ENCODE assay signal across 12 cellular contexts in genomic region chr15:88658070-88658965, GRCh38. TPM values are rescaled to one million over a fixed set of nuclear protein-coding genes. Genes with fewer than 3 reads are reported as not detected.
DNase-seq lines count a peak whose midpoint lies in the region; ATAC-seq, FAIRE-seq and TF ChIP-seq lines count a peak whose summit lies in the region.
"Had no signal": no experiment of that assay in that cellular context is flagged by ENCODE, and none has a peak within 500 bp of the region (broad histone marks: within the 10 kb centered on the region; RNA-seq: fewer than 3 reads in every experiment).

No MANE protein-coding gene starts in this region.

- no peaks in the 10 kb centered on the region for H3K9me2 ChIP-seq in HCT116 (ENCODE audit: insufficient read depth)

- H4K8ac ChIP-seq in H9 (replicated peaks; ENCODE audit: insufficient read length, low read depth, low read length): no peak overlapping the region

- peak overlapping the region; percentile 10 for H3K27ac ChIP-seq in CD4-positive, alpha-beta T cell (ENCODE audit: low read depth, low read length)
- H3K27ac ChIP-seq in HCT116 (ENCODE audit: low read depth, low read length): no peak overlapping the region
- no peak overlapping the region for H3K27ac ChIP-seq in K562 (ENCODE audit: extremely low read depth, low read depth, low read length)
- H3K27ac ChIP-seq in osteoblast (ENCODE audit: low read depth, low read length): no peak overlapping the region
- H3K27ac ChIP-seq in H9 (ENCODE audit: insufficient read length, low read depth, low read length): no peak overlapping the region

- in situ Hi-C loops in K562 (cut with MboI): no loop called here

- peak overlapping the region; percentile 93 for H3K27ac Mint-ChIP-seq in CD4-positive, alpha-beta T cell
- H3K27ac Mint-ChIP-seq in H9: no peak overlapping the region

- H3K18ac ChIP-seq in H9 (ENCODE audit: insufficient read length, low read depth, low read length): no peak overlapping the region

- H2BK5ac ChIP-seq in H9 (ENCODE audit: insufficient read length, low read length): no peak overlapping the region

- H3K4me3 ChIP-seq in HCT116 (replicated peaks in 1 of 2; ENCODE audit: low read depth in 1 of 2, low read length in 2 of 2) (no peak overlapping the region), K562 (no peak overlapping the region), osteoblast (ENCODE audit: insufficient read depth, low read length) (no peak overlapping the region)

- H3K4me2 ChIP-seq in HCT116 (ENCODE audit: low read length): peak overlapping the region; percentile 59
- no peak overlapping the region for H3K4me2 ChIP-seq in K562 (ENCODE audit: insufficient read depth, low read length)
- H3K4me2 ChIP-seq in osteoblast (ENCODE audit: insufficient read depth, low read length): no peak overlapping the region
- no peak overlapping the region for H3K4me2 ChIP-seq in H9 (ENCODE audit: insufficient read depth, insufficient read length, low read length)

- H3K14ac ChIP-seq in H9 (ENCODE audit: insufficient read depth, low read length): no peak overlapping the region

- H3K56ac ChIP-seq in H9 (ENCODE audit: insufficient read length, low read depth, low read length): no peak overlapping the region

- CTCF ChIA-PET in CD4-positive, alpha-beta T cell (lab: Charles Lee): interaction anchor here (1.2 to 4.1 kb wide), 2 partner anchors 23 to 34 kb away, joined by 3 to 15 read pairs; no protein-coding TSS in a partner anchor
- CTCF ChIA-PET in HCT116 (lab: Charles Lee) (interaction anchor here (0.7 to 7.1 kb wide), 5 partner anchors 28 to 221 kb away, joined by 3 to 82 read pairs (median 4); no protein-coding TSS in a partner anchor), K562 (lab: Yijun Ruan, JAX; ENCODE audit: low intra/inter-chr PET ratio) (interaction anchor here (0.5 to 3.0 kb wide), 4 partner anchors 103 to 211 kb away, joined by 3 to 12 read pairs (median 3); no protein-coding TSS in a partner anchor)

- ATAC-seq in CD4-positive, alpha-beta T cell (ENCODE audit: poor library complexity): no peak
- ATAC-seq in HCT116 (no peak), K562 (peak; percentile 39; the same call in 2 of the 3 replicates), HG02759 (IDR thresholded peaks at IDR 0.05; ENCODE audit: unreplicated experiment) (no peak)

- no peaks in the 10 kb centered on the region for H3K9me3 ChIP-seq in CD4-positive, alpha-beta T cell (ENCODE audit: control insufficient read depth, low read length)
- H3K9me3 ChIP-seq in HCT116 (ENCODE audit: control insufficient read depth in 1 of 2, insufficient read depth in 1 of 2, low read depth in 1 of 2, low read length in 2 of 2) (no peaks in the 10 kb centered on the region), K562 (replicated peaks; ENCODE audit: control insufficient read depth, insufficient read depth, low read depth, low read length) (no peaks in the 10 kb centered on the region), osteoblast (ENCODE audit: low read depth, low read length) (no peaks in the 10 kb centered on the region), H9 (ENCODE audit: control insufficient read depth, low read depth, low read length) (no peaks in the 10 kb centered on the region)

- no peak overlapping the region for H3T11ph ChIP-seq in H9 (ENCODE audit: low read length)

- H2BK12ac ChIP-seq in H9 (ENCODE audit: insufficient read length, low read depth, low read length): no peak overlapping the region

- no peak for TF ChIP-seq CTCF in CD4-positive, alpha-beta T cell (IDR thresholded peaks at IDR 0.05)
- TF ChIP-seq CTCF in HCT116 (IDR thresholded peaks at IDR 0.05 in 2 of 3, conservative IDR thresholded peaks at IDR 0.05 in 1 of 3; ENCODE audit: borderline replicate concordance in 1 of 3, insufficient read depth in 1 of 3, low read depth in 2 of 3, low read length in 2 of 3) (no peak), K562 (IDR thresholded peaks at IDR 0.05 in 2 of 3, conservative IDR thresholded peaks at IDR 0.05 in 1 of 3; ENCODE audit: insufficient read depth in 2 of 3, low read depth in 1 of 3, low read length in 3 of 3) (no peak), osteoblast (IDR thresholded peaks at IDR 0.05; ENCODE audit: extremely low read depth, low read depth, low read length) (no peak), H9 (conservative IDR thresholded peaks at IDR 0.05) (no peak)

- TF ChIP-seq POLR2A in HCT116 (IDR thresholded peaks at IDR 0.05; ENCODE audit: borderline replicate concordance, extremely low read depth, insufficient read depth, insufficient read length): no peak
- TF ChIP-seq POLR2A in K562 (conservative IDR thresholded peaks at IDR 0.05): no peak

- peak overlapping the region; percentile 45 for H3K4me3 Mint-ChIP-seq in CD4-positive, alpha-beta T cell
- no peak overlapping the region for H3K4me3 Mint-ChIP-seq in H9

- no peak overlapping the region for H2BK15ac ChIP-seq in H9 (ENCODE audit: low read depth, low read length)

- H3K4ac ChIP-seq in H9 (ENCODE audit: low read depth, low read length): no peak overlapping the region

- H2AFZ ChIP-seq in HCT116 (ENCODE audit: low read depth, low read length, poor library complexity, severe bottlenecking) (no peak overlapping the region), K562 (ENCODE audit: low read depth, low read length) (no peak overlapping the region), osteoblast (ENCODE audit: low read length) (no peak overlapping the region), H9 (ENCODE audit: low read length) (no peak overlapping the region)

- H3K79me1 ChIP-seq in H9 (ENCODE audit: insufficient read depth, low read depth, low read length, poor library complexity, severe bottlenecking): no peaks in the 10 kb centered on the region

- TF ChIP-seq RAD21 in HCT116 (IDR thresholded peaks at IDR 0.05; ENCODE audit: low read depth) (no peak), K562 (CRISPR knock-in tag; conservative IDR thresholded peaks at IDR 0.05 in 1 of 2, IDR thresholded peaks at IDR 0.05 in 1 of 2) (no peak)

- no peak overlapping the region for H2BK120ac ChIP-seq in H9 (ENCODE audit: low read depth, low read length, poor library complexity, severe bottlenecking)

- RAD21 ChIA-PET in HCT116 (lab: Charles Lee; ENCODE audit: low non-redundant PET in 1 of 2, low total read pairs in 2 of 2, uncharacterized antibody in 2 of 2, unreplicated experiment in 2 of 2): interaction anchor here (0.6 to 2.2 kb wide), 4 partner anchors 176 to 520 kb away, joined by 3 to 13 read pairs (median 6); no protein-coding TSS in a partner anchor

- FAIRE-seq in K562 (lab: Jason Lieb, UNC): no peak
- FAIRE-seq: astrocyte had no signal

- H4K91ac ChIP-seq in H9 (ENCODE audit: insufficient read length, low read depth, low read length): no peak overlapping the region

- H3K9me3 Mint-ChIP-seq in CD4-positive, alpha-beta T cell: no peaks in the 10 kb centered on the region
- peaks cover 0 to 6% of the 10 kb centered on the region in 2 experiments; a peak in 1 of 5 replicates for H3K9me3 Mint-ChIP-seq in H9

- H3K36me3 ChIP-seq in HCT116 (ENCODE audit: control insufficient read depth in 1 of 2, insufficient read depth in 2 of 2, low read length in 2 of 2) (no peaks in the 10 kb centered on the region), K562 (ENCODE audit: control insufficient read depth, insufficient read depth, low read length) (no peaks in the 10 kb centered on the region), osteoblast (ENCODE audit: insufficient read depth, low read length) (no peaks in the 10 kb centered on the region)

- POLR2A ChIA-PET in CD4-positive, alpha-beta T cell (lab: Charles Lee): interaction anchor here (0.6 to 3.3 kb wide), 9 partner anchors 9 to 246 kb away, joined by 3 to 14 read pairs (median 4); partner anchors contain the start of gene AEN
- POLR2A ChIA-PET in HCT116 (lab: Charles Lee): interaction anchor here (0.9 kb wide), 1 partner anchor 20 kb away, joined by 3 read pairs; the partner anchor contains the start of gene ISG20
- POLR2A ChIA-PET in K562 (lab: Yijun Ruan, JAX): interaction anchor here (0.9 to 1.2 kb wide), 2 partner anchors 19 to 20 kb away, joined by 3 to 4 read pairs; partner anchors contain the start of gene ISG20

- peaks cover 15% of the 10 kb centered on the region for H3K36me3 Mint-ChIP-seq in CD4-positive, alpha-beta T cell (ENCODE audit: low read depth)
- H3K36me3 Mint-ChIP-seq in H9 (ENCODE audit: insufficient read depth in 1 of 3, low read depth in 3 of 3): no peaks in the 10 kb centered on the region

- DNase-seq in CD4-positive, alpha-beta T cell: no peak
- no peak for DNase-seq in HCT116 (ENCODE audit: low read depth, low spot score)
- DNase-seq in K562 (ENCODE audit: extremely low read depth in 1 of 4, low spot score in 3 of 4): no peak
- DNase-seq in osteoblast (ENCODE audit: insufficient read length, low spot score, missing footprints): peak; percentile 61
- DNase-seq in RPMI8226: no peak
- DNase-seq in NCI-H774 (lab: John Stamatoyannopoulos, UW): no peak
- no peak for DNase-seq in H9
- DNase-seq: activated gamma-delta T cell treated with Interleukin-2 at 50 U/mL for 16 hours, left colon, occipital lobe had no signal

- H2AK5ac ChIP-seq in H9 (ENCODE audit: insufficient read length, low read length): no peak overlapping the region

- H3K79me2 ChIP-seq in HCT116 (ENCODE audit: insufficient read depth, low read length): no peaks in the 10 kb centered on the region
- no peaks in the 10 kb centered on the region for H3K79me2 ChIP-seq in K562 (ENCODE audit: control insufficient read depth, insufficient read depth, low read length)
- no peaks in the 10 kb centered on the region for H3K79me2 ChIP-seq in osteoblast (ENCODE audit: insufficient read depth, low read length)
- no peaks in the 10 kb centered on the region for H3K79me2 ChIP-seq in H9 (ENCODE audit: insufficient read depth, low read length)

- no peak for TF ChIP-seq EP300 in K562 (IDR thresholded peaks at IDR 0.05; ENCODE audit: low read length)

- H3K4me1 Mint-ChIP-seq in CD4-positive, alpha-beta T cell (ENCODE audit: low read depth): peaks cover 88% of the 10 kb centered on the region
- H3K4me1 Mint-ChIP-seq in H9: peaks cover 10% of the 10 kb centered on the region in 2 experiments

- H2BK20ac ChIP-seq in H9 (ENCODE audit: low read depth, low read length, poor library complexity, severe bottlenecking): no peak overlapping the region

- WGBS in K562 (ENCODE audit: insufficient coverage, low coverage, missing lambda C conversion rate): 3% methylated on average over 9 of the region's 13 CpGs
- no CpG with 5 or more reads among the region's 13 CpGs for WGBS in H9 (ENCODE audit: extremely low coverage, insufficient read length, low lambda C conversion rate)

- no peaks in the 10 kb centered on the region for H3K27me3 ChIP-seq in CD4-positive, alpha-beta T cell (ENCODE audit: control insufficient read depth, insufficient read depth, low read length)
- H3K27me3 ChIP-seq in HCT116 (ENCODE audit: insufficient read depth, low read length) (no peaks in the 10 kb centered on the region), K562 (ENCODE audit: control insufficient read depth in 2 of 2, insufficient read depth in 2 of 2, low read length in 2 of 2) (peaks cover 20 to 65% of the 10 kb centered on the region in 2 experiments; a peak in 4 of 5 replicates), osteoblast (ENCODE audit: insufficient read depth, low read length) (no peaks in the 10 kb centered on the region), H9 (ENCODE audit: insufficient read depth, low read length) (no peaks in the 10 kb centered on the region)

- H3K9me1 ChIP-seq in K562 (ENCODE audit: control insufficient read depth, insufficient read depth, low read length): no peaks in the 10 kb centered on the region

- H3K27me3 Mint-ChIP-seq in CD4-positive, alpha-beta T cell: no peaks in the 10 kb centered on the region
- H3K27me3 Mint-ChIP-seq in H9 (ENCODE audit: low read depth): peaks cover 12% of the 10 kb centered on the region

- BruUV-seq in HCT116 (replicated peaks; lab: Mats Ljungman, UMichigan) (no TSS peak), K562 (replicated peaks; lab: Mats Ljungman, UMichigan) (no TSS peak)

- H4K20me1 ChIP-seq in HCT116 (ENCODE audit: insufficient read depth) (no peaks in the 10 kb centered on the region), K562 (replicated peaks; ENCODE audit: control insufficient read depth, insufficient read depth, low read length) (no peaks in the 10 kb centered on the region), osteoblast (ENCODE audit: insufficient read depth, low read length) (no peaks in the 10 kb centered on the region), H9 (ENCODE audit: control insufficient read depth, insufficient read depth, insufficient read length) (peaks cover 2% of the 10 kb centered on the region)

- no peak overlapping the region for H4K5ac ChIP-seq in H9 (ENCODE audit: insufficient read length, low read depth, low read length)

- intact Hi-C loops in CD4-positive, alpha-beta T cell (cut with DNase I, micrococcal nuclease): no loop called here
- intact Hi-C loops in HCT116 (cut with micrococcal nuclease): loop anchor here (5.0 kb wide), 1 partner anchor 239 kb away; the partner anchor contains the start of gene HAPLN3
- intact Hi-C loops in K562 (cut with micrococcal nuclease): no loop called here

- H3K23me2 ChIP-seq in H9 (ENCODE audit: insufficient read length, low read depth, low read length, poor library complexity, severe bottlenecking): no peaks in the 10 kb centered on the region

- no peak overlapping the region for H3K23ac ChIP-seq in H9 (ENCODE audit: insufficient read length, low read depth, low read length)

- H3K9ac ChIP-seq in HCT116 (ENCODE audit: low read length): no peak overlapping the region
- H3K9ac ChIP-seq in K562 (ENCODE audit: insufficient read depth in 1 of 2, low read depth in 2 of 2, low read length in 2 of 2): no peak overlapping the region
- H3K9ac ChIP-seq in H9 (ENCODE audit: extremely low read depth, insufficient read length, low read length): no peak overlapping the region

- H3K4me1 ChIP-seq in HCT116 (ENCODE audit: control insufficient read depth in 1 of 2, insufficient read depth in 2 of 2, low read length in 2 of 2) (peaks cover 6 to 17% of the 10 kb centered on the region in 2 experiments; a peak in 3 of 4 replicates), K562 (replicated peaks in 1 of 2; ENCODE audit: control insufficient read depth in 2 of 2, insufficient read depth in 2 of 2, low read length in 2 of 2) (no peaks in the 10 kb centered on the region), osteoblast (ENCODE audit: insufficient read depth, low read length) (peaks cover 39% of the 10 kb centered on the region), H9 (ENCODE audit: insufficient read depth, low read length) (no peaks in the 10 kb centered on the region)

RNA-seq across cellular contexts. Expression of gene ISG20, which starts 19.5 kb away (rescaled TPM):
- 100 to 1,000 TPM; 152 to 157 TPM for total RNA-seq in CD4-positive, alpha-beta T cell
- total RNA-seq in HCT116 (2021; ENCODE audit: unreplicated experiment) (11.0 TPM), K562 (2014; rRNA removed) (1.3 and 2.4 TPM in 2 replicates), K562 (2014; rRNA removed; fragmentation: Illumina TruSeq; extraction: Trizol) (0.16 and 0.36 TPM in 2 replicates), K562 (2015; rRNA removed; fragmentation: Illumina TruSeq; extraction: Trizol) (0.65 and 1.1 TPM in 2 replicates), K562 (2021) (1.9 TPM in 2 replicates), osteoblast (2.1 and 3.3 TPM in 2 replicates), H9 (2021) (4.4 and 7.4 TPM in 2 replicates)
- 18.3 and 23.5 TPM in 2 replicates for polyA plus RNA-seq in HCT116 (2012)
- 1.2 and 4.5 TPM in 2 replicates for total RNA-seq in K562 (2011; cell fraction: chromatin; rRNA removed; ENCODE audit: low replicate concordance)
- total RNA-seq in K562 (2011; cell fraction: nucleolus; rRNA removed): 2.2 and 2.7 TPM in 2 replicates
- total RNA-seq in K562 (2011; cell fraction: nucleoplasm; rRNA removed): 2.3 and 3.1 TPM in 2 replicates
- polyA plus RNA-seq in K562 (2011; rRNA removed) (0.43 and 1.0 TPM in 2 replicates), K562 (2014; fragmentation: Illumina TruSeq; extraction: Trizol) (0.06 and 0.32 TPM in 2 replicates), K562 (2014; fragmentation: Nextera tagmentation; extraction: Ambion mirVana) (under 1 TPM; 0.70 to 1.00 TPM), K562 (2014; rRNA removed) (1.7 and 2.1 TPM in 2 replicates)
- 0.35 and 1.8 TPM in 2 replicates for polyA plus RNA-seq in K562 (2011; cell fraction: cytosol; rRNA removed)
- polyA plus RNA-seq in K562 (2011; cell fraction: nucleus; rRNA removed): 0.76 and 1.9 TPM in 2 replicates
- 1.4 and 4.0 TPM in 2 replicates for polyA plus RNA-seq in K562 (2012)
- polyA minus RNA-seq in K562 (2011; rRNA and poly(A)+ RNA removed): 0.11 and 0.30 TPM in 2 replicates
- not detected in 2 replicates for polyA minus RNA-seq in K562 (2011; cell fraction: cytosol; rRNA and poly(A)+ RNA removed)
- polyA minus RNA-seq in K562 (2011; cell fraction: nucleus; rRNA and poly(A)+ RNA removed): 0.67 and 1.5 TPM in 2 replicates
- total RNA-seq: occipital lobe had no signal

RNA-seq across cellular contexts. Expression of gene AEN, which starts 37.2 kb away (rescaled TPM):
- 10 to 100 TPM; 40.7 to 43.7 TPM for total RNA-seq in CD4-positive, alpha-beta T cell
- 36.2 TPM for total RNA-seq in HCT116 (2021; ENCODE audit: unreplicated experiment)
- 24.9 and 27.7 TPM in 2 replicates for polyA plus RNA-seq in HCT116 (2012)
- 39.3 and 74.9 TPM in 2 replicates for total RNA-seq in K562 (2011; cell fraction: chromatin; rRNA removed; ENCODE audit: low replicate concordance)
- total RNA-seq in K562 (2011; cell fraction: nucleolus; rRNA removed): 60.9 and 72.5 TPM in 2 replicates
- total RNA-seq in K562 (2011; cell fraction: nucleoplasm; rRNA removed): 49.7 and 55.9 TPM in 2 replicates
- total RNA-seq in K562 (2014; rRNA removed): 51.0 and 56.6 TPM in 2 replicates
- 24.6 and 26.3 TPM in 2 replicates for total RNA-seq in K562 (2014; rRNA removed; fragmentation: Illumina TruSeq; extraction: Trizol)
- 40.0 and 40.9 TPM in 2 replicates for total RNA-seq in K562 (2015; rRNA removed; fragmentation: Illumina TruSeq; extraction: Trizol)
- 49.2 and 52.7 TPM in 2 replicates for total RNA-seq in K562 (2021)
- polyA plus RNA-seq in K562 (2011; rRNA removed): 30.8 and 32.8 TPM in 2 replicates
- 31.2 and 50.1 TPM in 2 replicates for polyA plus RNA-seq in K562 (2011; cell fraction: cytosol; rRNA removed)
- polyA plus RNA-seq in K562 (2011; cell fraction: nucleus; rRNA removed): 44.5 and 69.3 TPM in 2 replicates
- 22.0 and 27.2 TPM in 2 replicates for polyA plus RNA-seq in K562 (2012)
- 31.6 and 35.1 TPM in 2 replicates for polyA plus RNA-seq in K562 (2014; fragmentation: Illumina TruSeq; extraction: Trizol)
- polyA plus RNA-seq in K562 (2014; fragmentation: Nextera tagmentation; extraction: Ambion mirVana): 10 to 100 TPM in 1 of 2 experiments, 1 to 10 TPM in 1; 9.0 to 11.7 TPM
- polyA plus RNA-seq in K562 (2014; rRNA removed): 35.5 and 45.5 TPM in 2 replicates
- polyA minus RNA-seq in K562 (2011; rRNA and poly(A)+ RNA removed): 20.7 and 30.4 TPM in 2 replicates
- polyA minus RNA-seq in K562 (2011; cell fraction: cytosol; rRNA and poly(A)+ RNA removed): 20.4 and 26.9 TPM in 2 replicates
- 39.8 and 44.6 TPM in 2 replicates for polyA minus RNA-seq in K562 (2011; cell fraction: nucleus; rRNA and poly(A)+ RNA removed)
- 43.9 and 46.3 TPM in 2 replicates for total RNA-seq in osteoblast
- total RNA-seq in H9 (2021): 132 and 136 TPM in 2 replicates

Comparison
In these comparisons a context has a peak if more than half of its experiments do, and no peak if none do; other contexts are left out.
1. RNA of gene ISG20, which starts 19.5 kb away (total RNA-seq): 152 to 157 TPM in CD4-positive, alpha-beta T cell; 11.0 TPM in HCT116 (single experiment), 4.4 to 7.4 TPM in H9, 2.1 to 3.3 TPM in osteoblast and 0.16 to 4.5 TPM in K562; every median in the first group is over 10 times any median in the second.